Comparison of ENCODE assay signal across 19 cellular contexts in genomic region chr11:18397921-18398320, GRCh38. TPM values are rescaled to one million over a fixed set of nuclear protein-coding genes. Genes with fewer than 3 reads are reported as not detected.
A peak's percentile ranks its signal among the peaks of the same experiment; 100 is the strongest.
DNase-seq lines count a peak whose midpoint lies in the region; ATAC-seq, FAIRE-seq and TF ChIP-seq lines count a peak whose summit lies in the region.
"Had no signal": no experiment of that assay in that cellular context is flagged by ENCODE, and none has a peak within 500 bp of the region (broad histone marks: within the 10 kb centered on the region; RNA-seq: fewer than 3 reads in every experiment).

No MANE protein-coding gene starts in this region.

- in situ Hi-C loops in G401 (cut with HindIII; ENCODE audit: low sequenced_read_pairs) = no loop called here

- H3K9ac ChIP-seq in MM.1S (ENCODE audit: low read length) (no peak overlapping the region), astrocyte (ENCODE audit: low read length) (no peak overlapping the region), skeletal muscle satellite cell (ENCODE audit: low read depth, low read length) (no peak overlapping the region)

- DNase-seq in activated T-cell treated with anti-CD3 and anti-CD28 coated beads, Interleukin-2, amount 50 U/mL, for 72 hours = no peak
- no peak for DNase-seq in activated T-cell treated with anti-CD3 and anti-CD28 coated beads, Interleukin-2, amount 50 U/mL, for 48 hours
- DNase-seq in MM.1S = no peak
- DNase-seq in astrocyte (ENCODE audit: low read depth) = no peak
- DNase-seq in G401 (ENCODE audit: low spot score) = no peak
- DNase-seq: activated gamma-delta T cell treated with Interleukin-2 at 50 U/mL for 16 hours; central memory CD4-positive, alpha-beta T cell; foreskin keratinocyte; naive B cell; NCI-H2081; NCI-H526; stimulated activated CD8-positive, alpha-beta memory T cell treated with anti-CD3 and anti-CD28 coated beads, Interleukin-4, amount 100 ng/mL, for 48 hours; T-cell; thyroid gland had no signal

- no peak for ATAC-seq in activated T-cell treated with anti-CD3 and anti-CD28 coated beads, Interleukin-2, amount 50 U/mL, for 72 hours (replicated peaks in 1 of 2)
- ATAC-seq in HG02642 (IDR thresholded peaks at IDR 0.05; ENCODE audit: poor library complexity, unreplicated experiment) = no peak
- ATAC-seq in GM21526 (IDR thresholded peaks at IDR 0.05; ENCODE audit: low FRiP score, unreplicated experiment) = no peak
- ATAC-seq: foreskin keratinocyte, T-cell had no signal

- no peaks in the 10 kb centered on the region for H3K27me3 ChIP-seq in MM.1S (replicated peaks; ENCODE audit: insufficient read depth, low read length)
- no peaks in the 10 kb centered on the region for H3K27me3 ChIP-seq in astrocyte (ENCODE audit: insufficient read depth, low read length)
- no peaks in the 10 kb centered on the region for H3K27me3 ChIP-seq in skeletal muscle satellite cell (ENCODE audit: control insufficient read depth, insufficient read depth, low read length)
- H3K27me3 ChIP-seq: foreskin keratinocyte, thyroid gland had no signal

- peak overlapping the region; percentile 93 for H3K27ac Mint-ChIP-seq in activated T-cell treated with anti-CD3 and anti-CD28 coated beads, Interleukin-2, amount 50 U/mL, for 72 hours
- no peak overlapping the region for H3K27ac Mint-ChIP-seq in astrocyte (ENCODE audit: unreplicated experiment)
- H3K27ac Mint-ChIP-seq: T-cell had no signal

- H3K4me3 ChIP-seq in MM.1S (ENCODE audit: low read length) = no peak overlapping the region
- H3K4me3 ChIP-seq in astrocyte (ENCODE audit: insufficient read depth, low read depth, low read length) = no peak overlapping the region
- H3K4me3 ChIP-seq in skeletal muscle satellite cell (ENCODE audit: low read length) = no peak overlapping the region
- H3K4me3 ChIP-seq: thyroid gland had no signal

- peaks cover 57% of the 10 kb centered on the region for H3K4me1 Mint-ChIP-seq in activated T-cell treated with anti-CD3 and anti-CD28 coated beads, Interleukin-2, amount 50 U/mL, for 72 hours (ENCODE audit: low read depth)
- peaks cover 11% of the 10 kb centered on the region for H3K4me1 Mint-ChIP-seq in astrocyte (ENCODE audit: low read depth, unreplicated experiment)

- H3K9me3 ChIP-seq in MM.1S (replicated peaks; ENCODE audit: insufficient read depth, low read length) (no peaks in the 10 kb centered on the region), astrocyte (ENCODE audit: insufficient read depth, low read depth, low read length) (no peaks in the 10 kb centered on the region), skeletal muscle satellite cell (replicated peaks; ENCODE audit: low read length) (no peaks in the 10 kb centered on the region)
- H3K9me3 ChIP-seq: thyroid gland had no signal

- peaks cover 62% of the 10 kb centered on the region for H3F3A ChIP-seq in MM.1S (ENCODE audit: insufficient read depth, low read length)

- H3K9me2 ChIP-seq in MM.1S (replicated peaks; ENCODE audit: insufficient read depth, low read length) = no peaks in the 10 kb centered on the region

- H3K27me3 Mint-ChIP-seq in activated T-cell treated with anti-CD3 and anti-CD28 coated beads, Interleukin-2, amount 50 U/mL, for 72 hours (ENCODE audit: low read depth) = no peaks in the 10 kb centered on the region
- no peaks in the 10 kb centered on the region for H3K27me3 Mint-ChIP-seq in astrocyte (ENCODE audit: low read depth, unreplicated experiment)
- H3K27me3 Mint-ChIP-seq: naive B cell, T-cell had no signal

- no peak overlapping the region for H3K27ac ChIP-seq in MM.1S (ENCODE audit: low read length)
- H3K27ac ChIP-seq in astrocyte (ENCODE audit: low read depth, low read length) = no peak overlapping the region
- H3K27ac ChIP-seq: foreskin keratinocyte, thyroid gland had no signal

- H2AFZ ChIP-seq in MM.1S (ENCODE audit: low read length) (no peak overlapping the region), astrocyte (ENCODE audit: low read depth, low read length) (no peak overlapping the region)

- FAIRE-seq in astrocyte (lab: Jason Lieb, UNC) = no peak

- H4K20me1 ChIP-seq in MM.1S (ENCODE audit: insufficient read depth, low read length) = peaks cover 36% of the 10 kb centered on the region
- H4K20me1 ChIP-seq in astrocyte (ENCODE audit: insufficient read depth, low read length) = peaks cover 59% of the 10 kb centered on the region

- peaks cover 21 to 60% of the 10 kb centered on the region in 2 donors for H3K36me3 Mint-ChIP-seq in activated T-cell treated with anti-CD3 and anti-CD28 coated beads, Interleukin-2, amount 50 U/mL, for 72 hours (ENCODE audit: insufficient read depth in 2 of 2)
- H3K36me3 Mint-ChIP-seq in astrocyte (ENCODE audit: low read depth, unreplicated experiment) = peaks cover 20% of the 10 kb centered on the region

- TF ChIP-seq CTCF in MM.1S (IDR thresholded peaks at IDR 0.05; ENCODE audit: low read length) (no peak), astrocyte (IDR thresholded peaks at IDR 0.05; ENCODE audit: insufficient read depth, low read depth, low read length) (no peak)

- H3K4me1 ChIP-seq in MM.1S (ENCODE audit: low read length) = peaks cover 8% of the 10 kb centered on the region
- H3K4me1 ChIP-seq in astrocyte (ENCODE audit: insufficient read depth, low read length) = peaks cover 10% of the 10 kb centered on the region
- peaks cover 33% of the 10 kb centered on the region for H3K4me1 ChIP-seq in skeletal muscle satellite cell (ENCODE audit: control insufficient read depth, insufficient read depth, low read length)
- H3K4me1 ChIP-seq: foreskin keratinocyte had no signal

- H3K4me2 ChIP-seq in MM.1S (ENCODE audit: low read depth, low read length) = 0 out of 2 replicates have a peak overlapping the region, but pooled peaks have one; percentile 12
- no peak overlapping the region for H3K4me2 ChIP-seq in astrocyte (ENCODE audit: low read length)
- H3K4me2 ChIP-seq in skeletal muscle satellite cell (ENCODE audit: low read length) = peak overlapping the region; percentile 35

- H3K9me3 Mint-ChIP-seq in activated T-cell treated with anti-CD3 and anti-CD28 coated beads, Interleukin-2, amount 50 U/mL, for 72 hours = no peaks in the 10 kb centered on the region
- no peaks in the 10 kb centered on the region for H3K9me3 Mint-ChIP-seq in astrocyte (ENCODE audit: unreplicated experiment)
- H3K9me3 Mint-ChIP-seq: naive B cell, T-cell had no signal

- peak overlapping the region; percentile 48 to 72 for H3K4me3 Mint-ChIP-seq in activated T-cell treated with anti-CD3 and anti-CD28 coated beads, Interleukin-2, amount 50 U/mL, for 72 hours
- H3K4me3 Mint-ChIP-seq in astrocyte (ENCODE audit: unreplicated experiment) = peak overlapping the region; percentile 97

- peaks cover 36% of the 10 kb centered on the region for H3K36me3 ChIP-seq in MM.1S (replicated peaks; ENCODE audit: insufficient read depth, low read length)
- H3K36me3 ChIP-seq in astrocyte (ENCODE audit: insufficient read depth, low read length) = peaks cover 45% of the 10 kb centered on the region
- H3K36me3 ChIP-seq in skeletal muscle satellite cell (ENCODE audit: insufficient read depth, low read length) = peaks cover 70% of the 10 kb centered on the region

- peaks cover 80% of the 10 kb centered on the region for H3K79me2 ChIP-seq in MM.1S (ENCODE audit: low read length)
- H3K79me2 ChIP-seq in astrocyte (ENCODE audit: insufficient read depth, low read length) = peaks cover 63% of the 10 kb centered on the region

RNA-seq across cellular contexts. Expression of gene LDHA, which starts 3.6 kb away (rescaled TPM):
- 100 to 1,000 TPM; 629 to 665 TPM for total RNA-seq in activated T-cell treated with anti-CD3 and anti-CD28 coated beads, Interleukin-2, amount 50 U/mL, for 72 hours
- 852 and 929 TPM in 2 replicates for total RNA-seq in astrocyte
- 1,232 and 1,709 TPM in 2 replicates for total RNA-seq in skeletal muscle satellite cell (2012; rRNA removed)
- total RNA-seq in G401 (2014; rRNA removed; shearing (Covaris generic)) = 543 and 699 TPM in 2 replicates

RNA-seq across cellular contexts. Expression of gene LDHC, which starts 14.2 kb away (rescaled TPM):
- total RNA-seq in activated T-cell treated with anti-CD3 and anti-CD28 coated beads, Interleukin-2, amount 50 U/mL, for 72 hours = not detected
- not detected in 2 replicates for total RNA-seq in astrocyte
- total RNA-seq in skeletal muscle satellite cell (2012; rRNA removed) = 1.3 TPM in 1 of 2 replicates, not detected in the other
- not detected in 2 replicates for total RNA-seq in G401 (2014; rRNA removed; shearing (Covaris generic))
- total RNA-seq: foreskin keratinocyte, M059J had no signal

RNA-seq across cellular contexts. Expression of gene LDHAL6A, which starts 57.7 kb away (rescaled TPM):
- total RNA-seq in activated T-cell treated with anti-CD3 and anti-CD28 coated beads, Interleukin-2, amount 50 U/mL, for 72 hours = not detected
- total RNA-seq in astrocyte = not detected in 2 replicates
- total RNA-seq in skeletal muscle satellite cell (2012; rRNA removed) = not detected in 2 replicates
- total RNA-seq in G401 (2014; rRNA removed; shearing (Covaris generic)) = not detected in 2 replicates
- total RNA-seq: foreskin keratinocyte, liver, M059J, thyroid gland had no signal
